ENCODE assay signal across 8 cellular contexts in the genomic region with DNA sequence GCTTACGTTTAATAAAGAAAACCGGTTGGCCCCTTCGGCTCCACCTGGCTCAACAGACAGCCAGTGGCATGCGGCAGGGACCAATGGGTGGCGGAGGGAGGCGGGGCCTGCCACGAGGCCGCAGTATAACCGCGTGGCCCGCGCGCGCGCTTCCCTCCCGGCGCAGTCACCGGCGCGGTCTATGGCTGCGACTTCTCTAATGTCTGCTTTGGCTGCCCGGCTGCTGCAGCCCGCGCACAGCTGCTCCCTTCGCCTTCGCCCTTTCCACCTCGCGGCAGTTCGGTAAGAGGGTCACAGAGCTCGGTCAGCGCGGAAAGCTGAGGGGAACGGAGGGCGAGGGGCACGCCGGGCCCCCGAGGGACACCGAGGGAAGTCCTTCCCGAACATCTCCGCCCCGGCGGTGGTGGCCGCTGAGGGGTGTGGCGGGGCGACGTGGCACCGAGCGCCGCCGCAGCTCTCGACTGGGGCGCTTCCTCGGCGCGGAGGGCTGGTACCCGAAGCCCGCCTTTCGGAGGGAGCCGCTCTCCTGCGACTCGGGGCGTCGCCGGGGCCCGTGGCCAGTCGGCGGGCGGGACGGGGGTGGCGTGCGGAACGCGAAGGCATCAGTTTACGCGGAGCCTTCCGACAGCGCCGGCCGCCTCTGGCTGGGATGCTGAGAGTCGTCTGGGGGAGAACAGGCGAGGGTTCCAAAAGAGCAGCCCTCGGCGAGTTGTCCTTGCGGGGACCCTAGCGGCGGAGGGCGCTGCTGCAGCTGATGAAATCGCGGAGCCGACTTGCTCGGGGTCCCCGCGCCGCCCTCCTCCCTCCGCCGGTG. TPM values are rescaled to one million over a fixed set of nuclear protein-coding genes. Genes with fewer than 3 reads are reported as not detected.
DNase-seq lines count a peak whose midpoint lies in the region; ATAC-seq and TF ChIP-seq lines count a peak whose summit lies in the region.

A gene (plus strand): TSS at position 155 of the 814 bp plus-strand sequence. CDS start 27 bp downstream, at position 182.

- peaks cover 43 to 44% of the 10 kb centered on the region in 2 donors for H3K4me1 Mint-ChIP-seq in natural killer cell treated with Interleukin-12 subunit alpha and Interleukin-12 subunit beta and Interleukin-15 and Interleukin-18, amount 100 ng/mL, for 72 hours (ENCODE audit: low read depth in 2 of 2)

- TF ChIP-seq CTCF in LNCAP (IDR thresholded peaks at IDR 0.05), result peak; percentile 47
- peak; percentile 62 for TF ChIP-seq CTCF in fibroblast of mammary gland (conservative IDR thresholded peaks at IDR 0.05; ENCODE audit: control insufficient read depth, insufficient read depth, low read depth, low read length)

- H3K36me3 Mint-ChIP-seq in natural killer cell treated with Interleukin-12 subunit alpha and Interleukin-12 subunit beta and Interleukin-15 and Interleukin-18, amount 100 ng/mL, for 72 hours, result peaks cover 34% of the 10 kb centered on the region

- peak within 1 kb of the TSS; percentile 92 for H3K4me3 ChIP-seq in fibroblast of mammary gland (ENCODE audit: control insufficient read depth, low read depth, low read length)

- DNase-seq in EL (peak; percentile 99), GOT3 (lab: John Stamatoyannopoulos, UW) (peak; percentile 67), RPMI8226 (peak; percentile 99), fibroblast of mammary gland (ENCODE audit: low read depth) (peak; percentile 86)
- peak; percentile 78 to 85 for DNase-seq in activated T-helper 1 cell treated with anti-CD3 and anti-CD28 coated beads, Interleukin-2, amount 50 U/mL, for 16 hours (ENCODE audit: low read depth in 1 of 2, low spot score in 1 of 2)
- DNase-seq in natural killer cell treated with Interleukin-12 subunit alpha and Interleukin-12 subunit beta and Interleukin-15 and Interleukin-18, amount 100 ng/mL, for 72 hours (ENCODE audit: low spot score), result peak; percentile 98
- DNase-seq in stimulated activated naive CD8-positive, alpha-beta T cell treated with anti-CD3 and anti-CD28 coated beads, Interleukin-15, Interleukin-2, amounts not matched to agents 100 U/mL and 50 U/mL, for 24 hours, result peak; percentile 93

- ATAC-seq in natural killer cell treated with Interleukin-12 subunit alpha and Interleukin-12 subunit beta and Interleukin-15 and Interleukin-18, amount 100 ng/mL, for 72 hours, result peak; percentile 95 to 96
- ATAC-seq in stimulated activated naive CD8-positive, alpha-beta T cell treated with anti-CD3 and anti-CD28 coated beads, Interleukin-15, Interleukin-2, amounts not matched to agents 100 U/mL and 50 U/mL, for 24 hours, result peak; percentile 95

- H3K27me3 Mint-ChIP-seq in natural killer cell treated with Interleukin-12 subunit alpha and Interleukin-12 subunit beta and Interleukin-15 and Interleukin-18, amount 100 ng/mL, for 72 hours, result no peaks in the 10 kb centered on the region

- no peaks in the 10 kb centered on the region for H3K9me3 Mint-ChIP-seq in natural killer cell treated with Interleukin-12 subunit alpha and Interleukin-12 subunit beta and Interleukin-15 and Interleukin-18, amount 100 ng/mL, for 72 hours

- peak within 1 kb of the TSS; percentile 99 for H3K4me3 Mint-ChIP-seq in natural killer cell treated with Interleukin-12 subunit alpha and Interleukin-12 subunit beta and Interleukin-15 and Interleukin-18, amount 100 ng/mL, for 72 hours

- peak within 1 kb of the TSS; percentile 98 to 100 for H3K27ac Mint-ChIP-seq in natural killer cell treated with Interleukin-12 subunit alpha and Interleukin-12 subunit beta and Interleukin-15 and Interleukin-18, amount 100 ng/mL, for 72 hours

RNA-seq across cellular contexts. Expression of the gene that starts here (rescaled TPM):
- total RNA-seq in natural killer cell treated with Interleukin-12 subunit alpha and Interleukin-12 subunit beta and Interleukin-15 and Interleukin-18, amount 100 ng/mL, for 72 hours, result 100 to 1,000 TPM; 384 to 480 TPM

Comparison
In these comparisons a context has a peak if more than half of its experiments do, and no peak if none do; other contexts are left out.
1. Peak in every context shown above with its lines: DNase-seq, ATAC-seq and H3K4me3 ChIP-seq.